In genomic region chr21:18384771-18385170, GRCh38 we compare ENCODE assay signal across 9 cellular contexts. TPM values are rescaled to one million over a fixed set of nuclear protein-coding genes. Genes with fewer than 3 reads are reported as not detected.
DNase-seq lines count a peak whose midpoint lies in the region; ATAC-seq and TF ChIP-seq lines count a peak whose summit lies in the region.
"Had no signal": no experiment of that assay in that cellular context is flagged by ENCODE, and none has a peak within 500 bp of the region (broad histone marks: within the 10 kb centered on the region; RNA-seq: fewer than 3 reads in every experiment).

No MANE protein-coding gene starts in this region.

- ATAC-seq in heart right ventricle (no peak), upper lobe of right lung (peak; percentile 63), HG03175 (IDR thresholded peaks at IDR 0.05; ENCODE audit: unreplicated experiment) (no peak)
- no peak for ATAC-seq in activated naive CD4-positive, alpha-beta T cell treated with anti-CD3 and anti-CD28 coated beads, Interleukin-2, amount 50 U/mL, for 72 hours

- no peak overlapping the region for H3K27ac ChIP-seq in heart right ventricle
- H3K27ac ChIP-seq in upper lobe of right lung = no peak overlapping the region
- H3K27ac ChIP-seq: SJSA1 had no signal

- peak in 7 of 9 donors; percentile 36 to 57 (median 48) for TF ChIP-seq CTCF in heart right ventricle (IDR thresholded peaks at IDR 0.05)
- peak; percentile 60 for TF ChIP-seq CTCF in upper lobe of right lung (IDR thresholded peaks at IDR 0.05)

- no peaks in the 10 kb centered on the region for H3K4me1 Mint-ChIP-seq in activated T-helper 2 cell treated with anti-CD3 and anti-CD28 coated beads, Interferon-gamma antibody, Interleukin-2, Interleukin-4, amounts not matched to agents 10 μg/mL and 5 μg/mL and 100 μg/mL, durations not matched to agents 14 hours and 24 hours and 36 hours (ENCODE audit: low read depth)

- H3K4me1 ChIP-seq in heart right ventricle (no peaks in the 10 kb centered on the region), upper lobe of right lung (no peaks in the 10 kb centered on the region)
- H3K4me1 ChIP-seq: SJSA1 had no signal

- no peak overlapping the region for H3K4me3 Mint-ChIP-seq in activated T-helper 2 cell treated with anti-CD3 and anti-CD28 coated beads, Interferon-gamma antibody, Interleukin-2, Interleukin-4, amounts not matched to agents 10 μg/mL and 5 μg/mL and 100 μg/mL, durations not matched to agents 14 hours and 24 hours and 36 hours (ENCODE audit: low read depth)

- H3K27me3 ChIP-seq in heart right ventricle (no peaks in the 10 kb centered on the region), upper lobe of right lung (no peaks in the 10 kb centered on the region)
- H3K27me3 ChIP-seq: SJSA1 had no signal

- DNase-seq in heart right ventricle (no peak), cardiac septum (ENCODE audit: low spot score) (no peak), NCI-H82 treated with DMSO at 0.1 percent for 48 hours (lab: John Stamatoyannopoulos, UW; ENCODE audit: unreplicated experiment) (peak; percentile 22), epidermal melanocyte (ENCODE audit: insufficient read length, low spot score) (peak; percentile 34), upper lobe of right lung (no peak)
- no peak for DNase-seq in activated T-helper 2 cell treated with anti-CD3 and anti-CD28 coated beads, Interferon-gamma antibody, Interleukin-2, Interleukin-4, amounts not matched to agents 10 μg/mL and 5 μg/mL and 100 μg/mL, durations not matched to agents 14 hours and 24 hours and 36 hours (ENCODE audit: low spot score)
- DNase-seq in activated naive CD4-positive, alpha-beta T cell treated with anti-CD3 and anti-CD28 coated beads, Interleukin-2, amount 50 U/mL, for 72 hours (ENCODE audit: low spot score in 2 of 2) = no peak

- WGBS in heart right ventricle, 2 donors = 2 to 5% methylated on average over 1 of the region's 1 CpG

- peaks cover 8% of the 10 kb centered on the region for H3K9me3 Mint-ChIP-seq in activated T-helper 2 cell treated with anti-CD3 and anti-CD28 coated beads, Interferon-gamma antibody, Interleukin-2, Interleukin-4, amounts not matched to agents 10 μg/mL and 5 μg/mL and 100 μg/mL, durations not matched to agents 14 hours and 24 hours and 36 hours
- no peaks in the 10 kb centered on the region for H3K9me3 Mint-ChIP-seq in activated naive CD4-positive, alpha-beta T cell treated with anti-CD3 and anti-CD28 coated beads, Interleukin-2, amount 50 U/mL, for 72 hours

- H3K9me3 ChIP-seq in heart right ventricle = no peaks in the 10 kb centered on the region
- H3K9me3 ChIP-seq in upper lobe of right lung = no peaks in the 10 kb centered on the region
- H3K9me3 ChIP-seq: SJSA1 had no signal

- no peak overlapping the region for H3K27ac Mint-ChIP-seq in activated T-helper 2 cell treated with anti-CD3 and anti-CD28 coated beads, Interferon-gamma antibody, Interleukin-2, Interleukin-4, amounts not matched to agents 10 μg/mL and 5 μg/mL and 100 μg/mL, durations not matched to agents 14 hours and 24 hours and 36 hours
- H3K27ac Mint-ChIP-seq in activated naive CD4-positive, alpha-beta T cell treated with anti-CD3 and anti-CD28 coated beads, Interleukin-2, amount 50 U/mL, for 72 hours = no peak overlapping the region

- no peaks in the 10 kb centered on the region for H3K36me3 Mint-ChIP-seq in activated T-helper 2 cell treated with anti-CD3 and anti-CD28 coated beads, Interferon-gamma antibody, Interleukin-2, Interleukin-4, amounts not matched to agents 10 μg/mL and 5 μg/mL and 100 μg/mL, durations not matched to agents 14 hours and 24 hours and 36 hours (ENCODE audit: low read depth)
- H3K36me3 Mint-ChIP-seq in activated naive CD4-positive, alpha-beta T cell treated with anti-CD3 and anti-CD28 coated beads, Interleukin-2, amount 50 U/mL, for 72 hours = no peaks in the 10 kb centered on the region

- H3K4me3 ChIP-seq in heart right ventricle = no peak overlapping the region
- no peak overlapping the region for H3K4me3 ChIP-seq in upper lobe of right lung
- H3K4me3 ChIP-seq: SJSA1 had no signal

- intact Hi-C loops in heart right ventricle (cut with DNase I) (no loop called here), cardiac septum (cut with DNase I) (no loop called here), upper lobe of right lung (cut with DNase I) (no loop called here)
- intact Hi-C loops in activated T-helper 2 cell treated with anti-CD3 and anti-CD28 coated beads, Interferon-gamma antibody, Interleukin-2, Interleukin-4, amounts not matched to agents 10 μg/mL and 5 μg/mL and 100 μg/mL, durations not matched to agents 14 hours and 24 hours and 36 hours (cut with micrococcal nuclease) = no loop called here

- no peaks in the 10 kb centered on the region for H3K27me3 Mint-ChIP-seq in activated T-helper 2 cell treated with anti-CD3 and anti-CD28 coated beads, Interferon-gamma antibody, Interleukin-2, Interleukin-4, amounts not matched to agents 10 μg/mL and 5 μg/mL and 100 μg/mL, durations not matched to agents 14 hours and 24 hours and 36 hours (ENCODE audit: low read depth)

- H3K36me3 ChIP-seq in heart right ventricle (no peaks in the 10 kb centered on the region), upper lobe of right lung (no peaks in the 10 kb centered on the region)
- H3K36me3 ChIP-seq: SJSA1 had no signal

RNA-seq across cellular contexts. Expression of gene TMPRSS15, which starts 18.8 kb away (rescaled TPM):
- total RNA-seq in heart right ventricle (under 1 TPM in 1 of 10 donors, not detected in 9; 0.06 TPM), cardiac septum (not detected), upper lobe of right lung (not detected)
- not detected for polyA plus RNA-seq in heart right ventricle
- total RNA-seq in activated T-helper 2 cell treated with anti-CD3 and anti-CD28 coated beads, Interferon-gamma antibody, Interleukin-2, Interleukin-4, amounts not matched to agents 10 μg/mL and 5 μg/mL and 100 μg/mL, durations not matched to agents 14 hours and 24 hours and 36 hours = not detected in 2 replicates
- total RNA-seq in activated naive CD4-positive, alpha-beta T cell treated with anti-CD3 and anti-CD28 coated beads, Interleukin-2, amount 50 U/mL, for 72 hours = not detected
- total RNA-seq: SJSA1 had no signal

Comparison
In these comparisons a context has a peak if more than half of its experiments do, and no peak if none do; other contexts are left out.
1. DNase-seq: peak in NCI-H82 treated with DMSO at 0.1 percent for 48 hours (single experiment) and epidermal melanocyte (single experiment); none in heart right ventricle (0 of 2), cardiac septum (single experiment), upper lobe of right lung (single experiment), activated T-helper 2 cell treated with anti-CD3 and anti-CD28 coated beads, Interferon-gamma antibody, Interleukin-2, Interleukin-4, amounts not matched to agents 10 μg/mL and 5 μg/mL and 100 μg/mL, durations not matched to agents 14 hours and 24 hours and 36 hours (single experiment) and activated naive CD4-positive, alpha-beta T cell treated with anti-CD3 and anti-CD28 coated beads, Interleukin-2, amount 50 U/mL, for 72 hours (0 of 2).